In the genomic region with DNA sequence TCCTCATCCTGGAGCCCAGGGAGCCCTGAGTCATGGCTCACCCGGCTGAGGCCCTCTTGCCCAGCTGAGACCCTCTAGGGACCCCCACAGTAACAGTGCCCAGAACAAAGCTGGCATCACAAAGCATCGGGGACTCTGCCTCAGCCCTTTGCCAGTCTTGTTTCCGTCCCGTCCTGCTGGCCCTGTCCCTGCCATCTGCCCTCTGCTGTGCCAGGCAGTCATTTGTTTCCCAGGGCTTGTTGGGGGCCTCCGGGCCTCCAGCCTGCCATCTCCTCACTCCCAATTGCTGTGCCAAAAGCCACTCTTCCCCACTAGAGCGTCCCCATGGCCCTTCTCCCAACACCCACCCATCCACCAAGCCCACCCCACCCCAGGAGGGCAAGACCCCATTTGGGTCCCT, we compare ENCODE assay signal across 27 cellular contexts.
"Had no signal": no experiment of that assay in that cellular context is flagged by ENCODE, and none has a peak within 500 bp of the region (broad histone marks: within the 10 kb centered on the region; RNA-seq: fewer than 3 reads in every experiment).

No MANE protein-coding gene starts in this region.

- H3K4me3 Mint-ChIP-seq: activated naive CD4-positive, alpha-beta T cell treated with anti-CD3 and anti-CD28 coated beads, Interleukin-2, amount 50 U/mL, for 24 hours; activated T-cell treated with anti-CD3 and anti-CD28 coated beads, Interleukin-2, amount 50 U/mL, for 4 hours; brain; endodermal cell; nephron; stimulated activated memory B cell treated with anti-CD40 and anti-IgM and Interleukin-4, amounts not matched to agents 10 μg/mL and 1 μg/mL and 100 μg/mL, for 72 hours; stimulated activated naive CD8-positive, alpha-beta T cell treated with anti-CD3 and anti-CD28 coated beads, Interleukin-15, amount 100 ng/mL, for 72 hours had no signal

- H3K27ac Mint-ChIP-seq: activated naive CD4-positive, alpha-beta T cell treated with anti-CD3 and anti-CD28 coated beads, Interleukin-2, amount 50 U/mL, for 24 hours; activated T-helper 2 cell treated with anti-CD3 and anti-CD28 coated beads, Interferon-gamma antibody, Interleukin-2, Interleukin-4, amounts not matched to agents 10 μg/mL and 5 μg/mL and 100 μg/mL, durations not matched to agents 14 hours and 24 hours and 36 hours; stimulated activated memory B cell treated with anti-CD40 and anti-IgM and Interleukin-4, amounts not matched to agents 10 μg/mL and 1 μg/mL and 100 μg/mL, for 72 hours had no signal

- H3K9me3 Mint-ChIP-seq: activated naive CD4-positive, alpha-beta T cell treated with anti-CD3 and anti-CD28 coated beads, Interleukin-2, amount 50 U/mL, for 24 hours; activated T-cell treated with anti-CD3 and anti-CD28 coated beads, Interleukin-2, amount 50 U/mL, for 4 hours; activated T-helper 2 cell treated with anti-CD3 and anti-CD28 coated beads, Interferon-gamma antibody, Interleukin-2, Interleukin-4, amounts not matched to agents 10 μg/mL and 5 μg/mL and 100 μg/mL, durations not matched to agents 14 hours and 24 hours and 36 hours; brain; endodermal cell; nephron; stimulated activated memory B cell treated with anti-CD40 and anti-IgM and Interleukin-4, amounts not matched to agents 10 μg/mL and 1 μg/mL and 100 μg/mL, for 72 hours; stimulated activated naive CD8-positive, alpha-beta T cell treated with anti-CD3 and anti-CD28 coated beads, Interleukin-15, amount 100 ng/mL, for 72 hours had no signal

- H3K27me3 Mint-ChIP-seq: activated naive CD4-positive, alpha-beta T cell treated with anti-CD3 and anti-CD28 coated beads, Interleukin-2, amount 50 U/mL, for 24 hours; brain; stimulated activated memory B cell treated with anti-CD40 and anti-IgM and Interleukin-4, amounts not matched to agents 10 μg/mL and 1 μg/mL and 100 μg/mL, for 72 hours; stimulated activated naive CD8-positive, alpha-beta T cell treated with anti-CD3 and anti-CD28 coated beads, Interleukin-15, amount 100 ng/mL, for 72 hours had no signal

- H3K27ac ChIP-seq: cardiac muscle cell, esophagus muscularis mucosa, foreskin keratinocyte, left lung, neutrophil, pancreas, sigmoid colon, upper lobe of right lung, VCaP had no signal

- H3K36me3 Mint-ChIP-seq: activated naive CD4-positive, alpha-beta T cell treated with anti-CD3 and anti-CD28 coated beads, Interleukin-2, amount 50 U/mL, for 24 hours had no signal

- ATAC-seq: activated T-cell treated with anti-CD3 and anti-CD28 coated beads, Interleukin-2, amount 50 U/mL, for 4 hours; foreskin keratinocyte; left lung; pancreas; stimulated activated memory B cell treated with anti-CD40 and anti-IgM and Interleukin-4, amounts not matched to agents 10 μg/mL and 1 μg/mL and 100 μg/mL, for 72 hours; stimulated activated naive CD8-positive, alpha-beta T cell treated with anti-CD3 and anti-CD28 coated beads, Interleukin-15, amount 100 ng/mL, for 72 hours had no signal

- H3K4me1 Mint-ChIP-seq: activated naive CD4-positive, alpha-beta T cell treated with anti-CD3 and anti-CD28 coated beads, Interleukin-2, amount 50 U/mL, for 24 hours; brain; endodermal cell; nephron; stimulated activated memory B cell treated with anti-CD40 and anti-IgM and Interleukin-4, amounts not matched to agents 10 μg/mL and 1 μg/mL and 100 μg/mL, for 72 hours had no signal

- H3K4me1 ChIP-seq: esophagus muscularis mucosa, foreskin keratinocyte, left lung, lower lobe of right lung, pancreas, psoas muscle, sigmoid colon, upper lobe of right lung had no signal

- H3K9me3 ChIP-seq: esophagus muscularis mucosa, left lung, lower lobe of right lung, neutrophil, pancreas, psoas muscle, sigmoid colon, upper lobe of right lung had no signal

- DNase-seq: activated CD4-positive, alpha-beta T cell treated with anti-CD3 and anti-CD28 coated beads for 4 hours; activated CD4-positive, alpha-beta T cell treated with anti-CD3 and anti-CD28 coated beads, Interleukin-2, amount 50 U/mL, for 48 hours; activated CD8-positive, alpha-beta memory T cell treated with anti-CD3 and anti-CD28 coated beads, Interleukin-2, amount 50 U/mL, for 48 hours; activated T-cell treated with anti-CD3 and anti-CD28 coated beads, Interleukin-2, amount 50 U/mL, for 4 hours; aorta; endodermal cell; foreskin keratinocyte; left lung; lower lobe of right lung; mesenchymal stem cell; pancreas; sigmoid colon; small intestine; stimulated activated CD4-positive, alpha-beta T cell treated with anti-CD3 and anti-CD28 coated beads, Interleukin-4, amount 100 ng/mL, for 24 hours; stimulated activated naive CD8-positive, alpha-beta T cell treated with anti-CD3 and anti-CD28 coated beads, Interleukin-15, amount 100 ng/mL, for 72 hours; T-helper 9 cell; upper lobe of right lung had no signal

- H3K27me3 ChIP-seq: cardiac muscle cell, esophagus muscularis mucosa, foreskin keratinocyte, left lung, neutrophil, pancreas, sigmoid colon, upper lobe of right lung had no signal

- H3K4me3 ChIP-seq: cardiac muscle cell, esophagus muscularis mucosa, left lung, lower lobe of right lung, pancreas, psoas muscle, sigmoid colon, upper lobe of right lung had no signal
